Comparison of ENCODE assay signal across 19 cellular contexts in genomic region chr20:51300104-51300503, GRCh38.
DNase-seq lines count a peak whose midpoint lies in the region; ATAC-seq, FAIRE-seq and TF ChIP-seq lines count a peak whose summit lies in the region.
"Had no signal": no experiment of that assay in that cellular context is flagged by ENCODE, and none has a peak within 500 bp of the region (broad histone marks: within the 10 kb centered on the region; RNA-seq: fewer than 3 reads in every experiment).

No MANE protein-coding gene starts in this region.

- DNase-seq in HTR-8/SVneo (ENCODE audit: insufficient read length, low spot score) (no peak), H1 (ENCODE audit: low read depth in 1 of 2, low spot score in 2 of 2) (no peak), posterior vena cava (ENCODE audit: low spot score) (peak; percentile 15), COLO668 (lab: John Stamatoyannopoulos, UW; ENCODE audit: unreplicated experiment) (no peak)
- DNase-seq: CD4-positive, CD25-positive, alpha-beta regulatory T cell; CD8-positive, alpha-beta T cell; DMS 273 treated with DMSO at 0.1 percent for 48 hours; DND-41 had no signal

- H3K79me1 ChIP-seq in H1 (ENCODE audit: low read depth, low read length): no peaks in the 10 kb centered on the region

- no peaks in the 10 kb centered on the region for H3K36me3 ChIP-seq in HEK293 (ENCODE audit: control insufficient read depth in 2 of 2, insufficient read depth in 1 of 2, low read length in 2 of 2)
- H3K36me3 ChIP-seq in H1 (ENCODE audit: control insufficient read depth in 2 of 4, insufficient read depth in 4 of 4, low read length in 3 of 4): no peaks in the 10 kb centered on the region; a peak in 1 of 8 replicates
- H3K36me3 ChIP-seq: BLaER1, HAP-1 had no signal

- no peak overlapping the region for H3K18ac ChIP-seq in H1 (ENCODE audit: extremely low read depth, low read length)

- ATAC-seq in GM19324 (IDR thresholded peaks at IDR 0.05; ENCODE audit: low FRiP score, unreplicated experiment): no peak
- ATAC-seq: CD8-positive, alpha-beta T cell; GM23338 had no signal

- no peak overlapping the region for H3K56ac ChIP-seq in H1 (replicated peaks; ENCODE audit: insufficient read length, low read depth, low read length)

- intact Hi-C loops in posterior vena cava (cut with DNase I): no loop called here

- no peak overlapping the region for H2BK15ac ChIP-seq in H1 (ENCODE audit: low read length)

- no peak overlapping the region for H3K4me2 ChIP-seq in H1 (ENCODE audit: insufficient read depth in 1 of 2, low read depth in 2 of 2, low read length in 2 of 2)
- H3K4me2 ChIP-seq: BLaER1, GM23338 had no signal

- H3K23me2 ChIP-seq in H1 (ENCODE audit: low read depth, low read length): no peaks in the 10 kb centered on the region

- WGBS in H1 (ENCODE audit: extremely low coverage in 1 of 2, insufficient coverage in 1 of 2, insufficient read length in 1 of 2, insufficient replicate concordance in 2 of 2, low coverage in 1 of 2, low lambda C conversion rate in 2 of 2, missing lambda C conversion rate in 1 of 2), 2 experiments: 88% methylated on average over 2 of the region's 2 CpGs; no CpG with 5 or more reads in 1 of the 2 experiments

- no peak overlapping the region for H2BK20ac ChIP-seq in H1 (ENCODE audit: low read length)

- no peak overlapping the region for H2BK5ac ChIP-seq in H1 (ENCODE audit: low read depth, low read length)

- no peak overlapping the region for H2BK12ac ChIP-seq in H1 (ENCODE audit: low read depth, low read length)

- H4K20me1 ChIP-seq in H1 (replicated peaks in 1 of 2; ENCODE audit: control insufficient read depth in 1 of 2, insufficient read depth in 2 of 2, low read length in 2 of 2): no peaks in the 10 kb centered on the region
- H4K20me1 ChIP-seq: BLaER1 had no signal

- no peak overlapping the region for H3K27ac ChIP-seq in HEK293 (ENCODE audit: extremely low read depth, low read depth, low read length)
- no peak overlapping the region for H3K27ac ChIP-seq in H1 (ENCODE audit: low read depth, low read length)
- H3K27ac ChIP-seq: BLaER1, C4-2B had no signal

- H4K8ac ChIP-seq in H1 (ENCODE audit: extremely low read depth, insufficient read depth, low read length): no peak overlapping the region

- peak; percentile 4 for FAIRE-seq in HTR-8/SVneo (lab: Jason Lieb, UNC)
- no peak for FAIRE-seq in H1 (lab: Jason Lieb, UNC)
- FAIRE-seq: D721Med, G401.6, GM12892, GM19239, H54 had no signal

- H3K79me2 ChIP-seq in H1 (ENCODE audit: control insufficient read depth in 1 of 2, insufficient read depth in 2 of 2, low read length in 2 of 2): no peaks in the 10 kb centered on the region

- no peak overlapping the region for H2AFZ ChIP-seq in H1 (ENCODE audit: low read length)
- H2AFZ ChIP-seq: GM23338 had no signal

- H3K4me3 ChIP-seq in HEK293 (ENCODE audit: low read depth, low read length): no peak overlapping the region
- no peak overlapping the region for H3K4me3 ChIP-seq in H1 (ENCODE audit: extremely low read depth in 1 of 4, insufficient read depth in 2 of 4, low read depth in 3 of 4, low read length in 4 of 4)
- H3K4me3 ChIP-seq: BLaER1, GM23338, HAP-1 had no signal

- no peak overlapping the region for H3K23ac ChIP-seq in H1 (ENCODE audit: insufficient read length)

- TF ChIP-seq EP300 in H1 (IDR thresholded peaks at IDR 0.05; ENCODE audit: borderline replicate concordance in 1 of 2, low read depth in 2 of 2, low read length in 2 of 2): no peak

- H3K9me3 ChIP-seq in HEK293 (ENCODE audit: control insufficient read depth, insufficient read depth, low read depth, low read length): no peaks in the 10 kb centered on the region
- H3K9me3 ChIP-seq in H1 (ENCODE audit: insufficient read depth in 2 of 2, low read depth in 1 of 2, low read length in 1 of 2): peaks cover 14 to 23% of the 10 kb centered on the region in 2 experiments

- POLR2A ChIA-PET in HEK293 (lab: Yijun Ruan, JAX) (no interaction called here), H1 (lab: Charles Lee; ENCODE audit: partially characterized antibody) (interaction anchor here (1.8 kb wide), 1 partner anchor 78 kb away, joined by 5 read pairs; no protein-coding TSS in a partner anchor)

- H3K9ac ChIP-seq in H1 (replicated peaks in 1 of 4; ENCODE audit: extremely low read depth in 1 of 4, low read depth in 3 of 4, low read length in 3 of 4): no peak overlapping the region
- H3K9ac ChIP-seq: BLaER1 had no signal

- H3K4me1 ChIP-seq in HEK293 (ENCODE audit: control insufficient read depth, insufficient read depth, low read length) (no peaks in the 10 kb centered on the region), H1 (replicated peaks in 1 of 4; ENCODE audit: control insufficient read depth in 3 of 4, insufficient read depth in 4 of 4, low read length in 3 of 4) (peaks cover 2 to 11% (median 7%) of the 10 kb centered on the region in 4 experiments; a peak in 5 of 7 replicates)
- H3K4me1 ChIP-seq: BLaER1, HAP-1 had no signal

- H4K5ac ChIP-seq in H1 (ENCODE audit: insufficient read length, low read depth, low read length): no peak overlapping the region

- H3K27me3 ChIP-seq in H1 (replicated peaks in 1 of 4; ENCODE audit: control insufficient read depth in 3 of 4, extremely low read depth in 1 of 4, insufficient read depth in 3 of 4, low read length in 3 of 4): no peaks in the 10 kb centered on the region; a peak in 1 of 7 replicates
- H3K27me3 ChIP-seq: BLaER1 had no signal

- no peak overlapping the region for H4K91ac ChIP-seq in H1 (replicated peaks; ENCODE audit: insufficient read length, low read length)

- TF ChIP-seq CTCF in HEK293 (tag by site-specific recombination; IDR thresholded peaks at IDR 0.05) (no peak), H1 (IDR thresholded peaks at IDR 0.05; ENCODE audit: control extremely low read depth in 1 of 3, insufficient read depth in 1 of 3, low read depth in 1 of 3, low read length in 3 of 3) (no peak)

- no peak for TF ChIP-seq POLR2A in H1 (IDR thresholded peaks at IDR 0.05; ENCODE audit: control extremely low read depth in 1 of 2, low read depth in 2 of 2, low read length in 2 of 2)

- no peak overlapping the region for H2AK5ac ChIP-seq in H1 (ENCODE audit: low read depth, low read length)

- TF ChIP-seq RAD21 in H1 (IDR thresholded peaks at IDR 0.05 in 1 of 2, conservative IDR thresholded peaks at IDR 0.05 in 1 of 2; ENCODE audit: low read depth in 2 of 2, low read length in 2 of 2): no peak

- no peak overlapping the region for H2BK120ac ChIP-seq in H1 (replicated peaks; ENCODE audit: low read depth, low read length)

- H3K4ac ChIP-seq in H1 (replicated peaks; ENCODE audit: insufficient read length, low read depth, low read length): no peak overlapping the region

- CTCF ChIA-PET in HEK293 (lab: Yijun Ruan, JAX) (interaction anchor here (0.6 to 1.5 kb wide), 4 partner anchors 10 to 342 kb away, joined by 3 to 5 read pairs (median 4); no protein-coding TSS in a partner anchor), H1 (lab: Charles Lee; ENCODE audit: partially characterized antibody) (interaction anchor here (0.6 to 3.1 kb wide), 8 partner anchors 9 to 592 kb away, joined by 3 to 10 read pairs (median 4); no protein-coding TSS in a partner anchor)

- no peak overlapping the region for H3K14ac ChIP-seq in H1 (ENCODE audit: insufficient read length)

TF ChIP-seq in HEK293, 187 proteins besides CTCF, POLR2A, EP300 and RAD21 (continues in another document):
- TF ChIP-seq ZNF266 (tag by site-specific recombination; IDR thresholded peaks at IDR 0.05; ENCODE audit: low read depth) (no peak), ZNF280D (tag by site-specific recombination; IDR thresholded peaks at IDR 0.05) (peak; percentile 91; the same call in 1 of the 2 replicates)

TF ChIP-seq in H1, 55 proteins besides CTCF, POLR2A, EP300 and RAD21:
- TF ChIP-seq KDM1A (IDR thresholded peaks at IDR 0.05; ENCODE audit: borderline replicate concordance, low read length) (peak; percentile 67; the same call in 1 of the 2 replicates), TEAD4 (IDR thresholded peaks at IDR 0.05; ENCODE audit: low read depth, low read length) (no peak), JUND (IDR thresholded peaks at IDR 0.05; ENCODE audit: low read length) (no peak)
